Comparison of ENCODE assay signal across 24 cellular contexts in the genomic region with DNA sequence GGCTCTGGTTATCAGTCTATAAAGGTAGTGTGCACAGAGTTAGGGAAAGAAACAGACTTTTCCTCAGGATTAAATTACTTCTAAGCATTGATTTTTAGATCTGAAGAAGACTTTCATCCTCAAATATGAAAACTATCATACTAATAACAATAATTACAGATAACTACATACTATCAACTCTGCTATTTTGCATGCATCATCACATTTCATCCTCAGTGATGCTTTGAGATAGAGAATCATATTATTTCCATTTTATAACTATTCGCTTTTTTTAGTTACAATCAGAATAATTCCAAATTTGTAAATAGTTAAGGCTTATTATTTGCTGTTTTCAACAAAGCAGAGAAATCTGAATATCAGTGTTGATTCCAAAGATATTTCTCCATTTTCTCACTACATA.
"Had no signal": no experiment of that assay in that cellular context is flagged by ENCODE, and none has a peak within 500 bp of the region (broad histone marks: within the 10 kb centered on the region; RNA-seq: fewer than 3 reads in every experiment).

No MANE protein-coding gene starts in this region.

- FAIRE-seq: colon, endothelial cell of umbilical vein, frontal cortex, islet of Langerhans, keratinocyte had no signal

- H2AFZ ChIP-seq: hepatocyte had no signal

- H3K36me3 Mint-ChIP-seq: mesothelial cell of epicardium had no signal

- H3K4me2 ChIP-seq: hepatocyte had no signal

- H3K4me1 Mint-ChIP-seq: naive B cell had no signal

- H3K27ac ChIP-seq: coronary artery, dorsolateral prefrontal cortex, esophagus muscularis mucosa, foreskin keratinocyte, gastroesophageal sphincter, heart left ventricle, hepatocyte, left lung, lower lobe of right lung had no signal

- H3K4me3 Mint-ChIP-seq: mesothelial cell of epicardium, naive B cell had no signal

- H3K4me3 ChIP-seq: coronary artery, dorsolateral prefrontal cortex, esophagus muscularis mucosa, gastroesophageal sphincter, heart left ventricle, hepatocyte, left lung, lower lobe of right lung, mucosa of descending colon had no signal

- ATAC-seq: foreskin keratinocyte, gastroesophageal sphincter, heart left ventricle, left cardiac atrium, left lung, left ventricle myocardium superior, lower lobe of right lung, mucosa of descending colon had no signal

- H3K36me3 ChIP-seq: esophagus muscularis mucosa, gastroesophageal sphincter, heart left ventricle, left lung, lower lobe of right lung had no signal

- DNase-seq: dermis blood vessel endothelial cell; dorsolateral prefrontal cortex; effector CD4-positive, alpha-beta T cell; effector memory CD4-positive, alpha-beta T cell; foreskin keratinocyte; heart left ventricle; hypothalamus; left cardiac atrium; left lung; left ventricle myocardium superior; lower lobe of right lung; mesenchymal stem cell; mucosa of descending colon; naive B cell had no signal

- H3K27me3 ChIP-seq: esophagus muscularis mucosa, gastroesophageal sphincter, heart left ventricle, hepatocyte, left lung had no signal

- H3K4me1 ChIP-seq: esophagus muscularis mucosa, foreskin keratinocyte, gastroesophageal sphincter, heart left ventricle, left lung, lower lobe of right lung had no signal

- H3K27ac Mint-ChIP-seq: mesothelial cell of epicardium, naive B cell had no signal

- H3K9me3 ChIP-seq: esophagus muscularis mucosa, gastroesophageal sphincter, heart left ventricle, left lung, lower lobe of right lung, mucosa of descending colon had no signal
